Comparison of ENCODE assay signal across 24 cellular contexts in genomic region chr5:21613971-21614488, GRCh38.
"Had no signal": no experiment of that assay in that cellular context is flagged by ENCODE, and none has a peak within 500 bp of the region (broad histone marks: within the 10 kb centered on the region; RNA-seq: fewer than 3 reads in every experiment).

No MANE protein-coding gene starts in this region.

- H3K36me3 ChIP-seq: colonic mucosa, esophagus muscularis mucosa, gastrocnemius medialis, pancreas, thyroid gland, upper lobe of right lung had no signal

- ATAC-seq: activated T-cell treated with anti-CD3 and anti-CD28 coated beads, Interleukin-2, amount 50 U/mL, for 4 hours; effector memory CD8-positive, alpha-beta T cell; gastrocnemius medialis; pancreas; right cardiac atrium; upper lobe of right lung had no signal

- H3K4me3 Mint-ChIP-seq: activated naive CD8-positive, alpha-beta T cell treated with anti-CD3 and anti-CD28 coated beads for 36 hours; activated T-cell treated with anti-CD3 and anti-CD28 coated beads, Interleukin-2, amount 50 U/mL, for 4 hours; effector memory CD8-positive, alpha-beta T cell; nephron; stimulated activated naive CD8-positive, alpha-beta T cell treated with anti-CD3 and anti-CD28 coated beads, Interleukin-15, Interleukin-2, amounts not matched to agents 100 ng/mL and 50 ng/mL, for 24 hours had no signal

- H3K4me1 ChIP-seq: colonic mucosa, esophagus muscularis mucosa, gastrocnemius medialis, pancreas, thyroid gland, upper lobe of right lung had no signal

- H3K9me3 Mint-ChIP-seq: activated naive CD8-positive, alpha-beta T cell treated with anti-CD3 and anti-CD28 coated beads for 36 hours; stimulated activated naive CD8-positive, alpha-beta T cell treated with anti-CD3 and anti-CD28 coated beads, Interleukin-15, Interleukin-2, amounts not matched to agents 100 ng/mL and 50 ng/mL, for 24 hours had no signal

- H3K27ac ChIP-seq: colonic mucosa, dorsolateral prefrontal cortex, esophagus muscularis mucosa, gastrocnemius medialis, pancreas, thyroid gland, upper lobe of right lung had no signal

- H3K27ac Mint-ChIP-seq: activated naive CD8-positive, alpha-beta T cell treated with anti-CD3 and anti-CD28 coated beads for 36 hours; activated T-helper 2 cell treated with anti-CD3 and anti-CD28 coated beads, Interferon-gamma antibody, Interleukin-2, Interleukin-4, amounts not matched to agents 10 μg/mL and 5 μg/mL and 100 μg/mL, durations not matched to agents 14 hours and 24 hours and 36 hours; effector memory CD8-positive, alpha-beta T cell; nephron; stimulated activated naive CD8-positive, alpha-beta T cell treated with anti-CD3 and anti-CD28 coated beads, Interleukin-15, Interleukin-2, amounts not matched to agents 100 ng/mL and 50 ng/mL, for 24 hours had no signal

- H3K4me3 ChIP-seq: colonic mucosa, dorsolateral prefrontal cortex, esophagus muscularis mucosa, gastrocnemius medialis, pancreas, thyroid gland, upper lobe of right lung had no signal

- H3K4me1 Mint-ChIP-seq: activated naive CD8-positive, alpha-beta T cell treated with anti-CD3 and anti-CD28 coated beads for 36 hours; nephron had no signal

- H3K36me3 Mint-ChIP-seq: activated naive CD8-positive, alpha-beta T cell treated with anti-CD3 and anti-CD28 coated beads for 36 hours had no signal

- H3K9me3 ChIP-seq: colonic mucosa, esophagus muscularis mucosa, gastrocnemius medialis, pancreas, thyroid gland, upper lobe of right lung had no signal

- H3K27me3 Mint-ChIP-seq: activated naive CD8-positive, alpha-beta T cell treated with anti-CD3 and anti-CD28 coated beads for 36 hours; effector memory CD8-positive, alpha-beta T cell; stimulated activated naive CD8-positive, alpha-beta T cell treated with anti-CD3 and anti-CD28 coated beads, Interleukin-15, Interleukin-2, amounts not matched to agents 100 ng/mL and 50 ng/mL, for 24 hours had no signal

- DNase-seq: activated CD4-positive, alpha-beta T cell treated with anti-CD3 and anti-CD28 coated beads for 4 hours; activated CD4-positive, alpha-beta T cell treated with anti-CD3 and anti-CD28 coated beads, Interleukin-2, amount 50 U/mL, for 48 hours; activated CD4-positive, CD25-positive, alpha-beta regulatory T cell; activated CD8-positive, alpha-beta memory T cell treated with anti-CD3 and anti-CD28 coated beads, Interleukin-2, amount 50 U/mL, for 48 hours; activated naive CD4-positive, alpha-beta T cell; activated naive CD8-positive, alpha-beta T cell treated with anti-CD3 and anti-CD28 coated beads for 36 hours; activated T-cell treated with anti-CD3 and anti-CD28 coated beads, Interleukin-2, amount 50 U/mL, for 4 hours; colonic mucosa; dorsolateral prefrontal cortex; effector memory CD8-positive, alpha-beta T cell; gastrocnemius medialis; hippocampal formation; pancreas; right cardiac atrium; stimulated activated CD4-positive, alpha-beta T cell treated with anti-CD3 and anti-CD28 coated beads, Interleukin-12 subunit alpha, Interleukin-12 subunit beta, amount 100 ng/mL, for 4 hours; stimulated activated CD4-positive, alpha-beta T cell treated with anti-CD3 and anti-CD28 coated beads, Interleukin-4, amount 100 ng/mL, for 4 hours; substantia nigra; T-helper 9 cell; thyroid gland; upper lobe of right lung had no signal

- H3K27me3 ChIP-seq: colonic mucosa, dorsolateral prefrontal cortex, esophagus muscularis mucosa, gastrocnemius medialis, pancreas, thyroid gland, upper lobe of right lung had no signal
